Comparison of ENCODE assay signal across 8 cellular contexts in the genomic region with DNA sequence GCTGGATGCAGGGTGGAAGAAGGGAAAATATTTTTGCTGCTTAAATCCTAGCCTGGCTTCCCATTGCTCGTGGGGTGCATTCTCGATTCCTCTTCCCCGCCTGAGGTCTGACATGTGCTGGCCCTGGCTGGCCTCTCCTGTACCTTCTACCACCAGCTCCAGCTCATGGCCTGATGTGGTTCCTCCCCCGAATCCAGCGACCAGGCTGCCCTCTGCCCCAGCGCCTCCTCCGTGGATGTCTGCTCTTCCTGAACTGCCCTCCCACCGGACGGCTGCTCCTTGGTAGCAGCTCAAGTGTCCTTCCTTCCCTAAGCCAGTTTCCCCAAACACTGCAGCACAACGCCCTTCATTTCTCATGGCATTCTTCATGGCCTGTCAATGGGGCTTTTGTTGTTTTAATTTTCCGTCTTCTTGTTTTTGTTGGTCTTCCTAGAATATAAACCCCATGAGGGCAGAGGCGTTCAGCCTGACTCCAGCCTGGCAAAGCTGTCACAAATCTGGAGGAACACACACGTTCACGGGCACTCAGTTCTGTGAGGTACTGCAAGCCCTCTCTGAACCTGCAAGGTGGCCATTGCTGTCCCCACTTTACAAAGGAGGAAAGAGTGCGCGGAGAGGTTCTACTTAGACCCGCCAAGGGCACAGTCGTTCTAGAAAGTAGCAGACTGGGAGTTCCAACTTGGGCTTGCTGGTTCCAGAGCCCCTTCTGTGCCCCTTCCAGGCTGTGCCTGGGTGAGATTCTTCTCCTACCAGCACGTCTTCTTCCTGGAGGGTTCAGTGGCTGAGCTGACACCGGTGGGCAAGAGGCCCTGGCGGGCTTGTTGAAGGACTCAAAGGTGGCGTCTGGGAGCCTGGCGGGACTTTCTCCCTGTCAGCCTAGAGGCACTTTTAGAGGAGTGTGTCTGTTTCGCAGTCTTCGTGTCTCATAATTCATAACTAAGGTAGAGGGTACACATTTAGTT. TPM values are rescaled to one million over a fixed set of nuclear protein-coding genes. Genes with fewer than 3 reads are reported as not detected.
DNase-seq lines count a peak whose midpoint lies in the region; ATAC-seq and TF ChIP-seq lines count a peak whose summit lies in the region.

No MANE protein-coding gene starts in this region.

- no peak overlapping the region for H2BK5ac ChIP-seq in IMR-90 (ENCODE audit: low read depth, low read length, poor library complexity, severe bottlenecking)

- TF ChIP-seq RAD21 in IMR-90 (IDR thresholded peaks at IDR 0.05; ENCODE audit: low read length), result no peak

- TF ChIP-seq POLR2A in IMR-90 (IDR thresholded peaks at IDR 0.05; ENCODE audit: low read depth, low read length), result no peak

- H3K4me1 ChIP-seq in BLaER1 treated with 17β-estradiol and CSF1 and Interleukin-3, amounts not matched to agents 10 nM and 100 nM, result peaks cover 41 to 88% (median 83%) of the 10 kb centered on the region in 10 experiments
- peaks cover 13% of the 10 kb centered on the region for H3K4me1 ChIP-seq in IMR-90 (ENCODE audit: control insufficient read depth, insufficient read depth, low read length)

- H3K18ac ChIP-seq in IMR-90 (ENCODE audit: low read depth, low read length), result no peak overlapping the region

- no peak overlapping the region for H2BK120ac ChIP-seq in IMR-90 (ENCODE audit: low read depth, low read length)

- intact Hi-C loops in IMR-90 (cut with micrococcal nuclease), result loop anchor here (5.0 kb wide), 1 partner anchor 136 kb away; no protein-coding TSS in a partner anchor

- H4K5ac ChIP-seq in IMR-90 (ENCODE audit: low read depth, low read length), result no peak overlapping the region

- POLR2A ChIA-PET in IMR-90 (lab: Charles Lee; ENCODE audit: unreplicated experiment), result no interaction called here

- H3K14ac ChIP-seq in IMR-90 (replicated peaks; ENCODE audit: low read depth, low read length), result no peak overlapping the region

- peak overlapping the region; percentile 20 to 55 (median 31) for H3K27ac Mint-ChIP-seq in brain
- H3K27ac Mint-ChIP-seq in nephron progenitor cell, result peak overlapping the region; percentile 46

- in situ Hi-C loops in IMR-90 (cut with MboI; ENCODE audit: low sequenced_read_pairs) (no loop called here), ACHN (cut with HindIII; ENCODE audit: low pct_ligation_motif_present, low pct_unique_long_range_greater_than_20kb, low sequenced_read_pairs) (no loop called here)

- dilution Hi-C loops in IMR-90 (cut with HindIII; ENCODE audit: low sequenced_read_pairs, unreplicated experiment), result no loop called here

- no peaks in the 10 kb centered on the region for H3K9me3 ChIP-seq in BLaER1 treated with 17β-estradiol and CSF1 and Interleukin-3, amounts not matched to agents 10 nM and 100 nM (replicated peaks in 1 of 11)
- H3K9me3 ChIP-seq in IMR-90 (ENCODE audit: control insufficient read depth, insufficient read depth, low read length), result no peaks in the 10 kb centered on the region

- 0 out of 2 replicates have a peak, but pooled peaks cover 3% of the 10 kb centered on the region for H3K9me1 ChIP-seq in IMR-90 (ENCODE audit: insufficient read depth, low read length)

- H3K27ac ChIP-seq in BLaER1 treated with 17β-estradiol and CSF1 and Interleukin-3, amounts not matched to agents 10 nM and 100 nM, result peak overlapping the region in 9 of 11 experiments; percentile 80 to 94 (median 93); a peak in 15 of 22 replicates
- H3K27ac ChIP-seq in IMR-90 (ENCODE audit: insufficient read depth, low read length), result no peak overlapping the region

- H3K4me1 Mint-ChIP-seq in brain, result peaks cover 35% of the 10 kb centered on the region
- peaks cover 53% of the 10 kb centered on the region for H3K4me1 Mint-ChIP-seq in nephron progenitor cell

- H3K9me3 Mint-ChIP-seq in brain (peaks cover 0 to 7% (median 0%) of the 10 kb centered on the region in 5 experiments), nephron progenitor cell (no peaks in the 10 kb centered on the region)

- no peak overlapping the region for H3K4ac ChIP-seq in IMR-90 (ENCODE audit: low read depth, low read length)

- peak overlapping the region; percentile 11; the same call in 1 of the 2 replicates for H3K23ac ChIP-seq in IMR-90 (ENCODE audit: low read depth, low read length)

- no peak overlapping the region for H2AK9ac ChIP-seq in IMR-90 (replicated peaks; ENCODE audit: low read depth, low read length, poor library complexity)

- peak overlapping the region; percentile 76 to 88 (median 77) for H3K4me3 Mint-ChIP-seq in brain
- peak overlapping the region; percentile 79 for H3K4me3 Mint-ChIP-seq in nephron progenitor cell

- no peak overlapping the region; the same call in 1 of the 2 replicates for H2AK5ac ChIP-seq in IMR-90 (ENCODE audit: low read depth, low read length)

- peaks cover 0 to under 1% (median 0%) of the 10 kb centered on the region in 11 experiments; a peak in 3 of 22 replicates for H3K36me3 ChIP-seq in BLaER1 treated with 17β-estradiol and CSF1 and Interleukin-3, amounts not matched to agents 10 nM and 100 nM
- no peaks in the 10 kb centered on the region for H3K36me3 ChIP-seq in IMR-90 (ENCODE audit: control insufficient read depth, insufficient read depth, low read length)

- no peak for ATAC-seq in IMR-90 (ENCODE audit: low read depth)
- no peak for ATAC-seq in HG03565 (IDR thresholded peaks at IDR 0.05; ENCODE audit: unreplicated experiment)

- peaks cover 18 to 32% of the 10 kb centered on the region in 2 experiments for H3K79me1 ChIP-seq in IMR-90 (ENCODE audit: low read depth in 1 of 2, low read length in 2 of 2)

- H3K27me3 ChIP-seq in BLaER1 treated with 17β-estradiol and CSF1 and Interleukin-3, amounts not matched to agents 10 nM and 100 nM, result peaks cover 0 to 9% (median 0%) of the 10 kb centered on the region in 11 experiments; a peak in 4 of 22 replicates
- H3K27me3 ChIP-seq in IMR-90 (ENCODE audit: control insufficient read depth, insufficient read depth, low read length), result no peaks in the 10 kb centered on the region

- peak overlapping the region; percentile 91 to 99 (median 99) for H3K4me2 ChIP-seq in BLaER1 treated with 17β-estradiol and CSF1 and Interleukin-3, amounts not matched to agents 10 nM and 100 nM
- no peak overlapping the region for H3K4me2 ChIP-seq in IMR-90 (ENCODE audit: low read depth, low read length)

- H3K9ac ChIP-seq in BLaER1 treated with 17β-estradiol and CSF1 and Interleukin-3, amounts not matched to agents 10 nM and 100 nM, result peak overlapping the region; percentile 84 to 98 (median 94); a peak in 14 of 22 replicates
- no peak overlapping the region for H3K9ac ChIP-seq in IMR-90 (ENCODE audit: low read depth, low read length)

- H3K56ac ChIP-seq in IMR-90 (ENCODE audit: extremely low read depth, insufficient read depth, low read length), result no peak overlapping the region

- H3K27me3 Mint-ChIP-seq in brain (peaks cover 8% of the 10 kb centered on the region), nephron progenitor cell (ENCODE audit: low read depth, poor library complexity) (peaks cover 4% of the 10 kb centered on the region)

- TF ChIP-seq CTCF in IMR-90 (conservative IDR thresholded peaks at IDR 0.05; ENCODE audit: low read depth, low read length), result no peak
- no peak for TF ChIP-seq CTCF in brain (conservative IDR thresholded peaks at IDR 0.05)
- no peak for TF ChIP-seq CTCF in nephron progenitor cell (IDR thresholded peaks at IDR 0.05)

- H4K91ac ChIP-seq in IMR-90 (ENCODE audit: insufficient read depth, low read depth, low read length), result no peak overlapping the region

- H2BK15ac ChIP-seq in IMR-90 (ENCODE audit: low read depth, low read length), result no peak overlapping the region

- DNase-seq in IMR-90 (no peak), nephron progenitor cell (no peak), LoVo (ENCODE audit: low spot score) (no peak), ACHN (no peak), AG20443 (ENCODE audit: low spot score) (no peak)

- peaks cover 0 to 29% (median 16%) of the 10 kb centered on the region in 11 experiments; a peak in 14 of 22 replicates for H4K20me1 ChIP-seq in BLaER1 treated with 17β-estradiol and CSF1 and Interleukin-3, amounts not matched to agents 10 nM and 100 nM
- H4K20me1 ChIP-seq in IMR-90 (ENCODE audit: insufficient read depth, low read length), result peaks cover 15% of the 10 kb centered on the region

- WGBS in IMR-90 (ENCODE audit: extremely low coverage in 2 of 2, insufficient read length in 1 of 2), 2 experiments, result 95% methylated on average over 4 of the region's 25 CpGs; no CpG with 5 or more reads in 1 of the 2 experiments

- H4K8ac ChIP-seq in IMR-90 (ENCODE audit: low read depth in 2 of 2, low read length in 2 of 2), result no peak overlapping the region

- no peak overlapping the region for H2BK20ac ChIP-seq in IMR-90 (ENCODE audit: low read depth, low read length)

- H2AFZ ChIP-seq in IMR-90 (replicated peaks; ENCODE audit: low read length, poor library complexity), result peak overlapping the region; percentile 37

- no peaks in the 10 kb centered on the region for H3K36me3 Mint-ChIP-seq in brain
- H3K36me3 Mint-ChIP-seq in nephron progenitor cell (ENCODE audit: low read depth), result no peaks in the 10 kb centered on the region

- CTCF ChIA-PET in IMR-90 (lab: Yijun Ruan, JAX), result no interaction called here

- BruUV-seq in IMR-90 (replicated peaks; lab: Mats Ljungman, UMichigan), result no TSS peak

- peak overlapping the region; percentile 79 to 97 (median 92); a peak in 18 of 20 replicates for H3K4me3 ChIP-seq in BLaER1 treated with 17β-estradiol and CSF1 and Interleukin-3, amounts not matched to agents 10 nM and 100 nM
- peak overlapping the region; percentile 64; the same call in 1 of the 2 replicates for H3K4me3 ChIP-seq in IMR-90 (ENCODE audit: insufficient read depth, low read depth, low read length)

TF ChIP-seq in IMR-90, 13 proteins besides CTCF, POLR2A, EP300 and RAD21 (continues in another document):
- no peak for TF ChIP-seq CEBPB (IDR thresholded peaks at IDR 0.05; ENCODE audit: low read depth, low read length)
- no peak for TF ChIP-seq RFX5 (IDR thresholded peaks at IDR 0.05; ENCODE audit: low read depth, low read length)
- TF ChIP-seq MXI1 (IDR thresholded peaks at IDR 0.05; ENCODE audit: borderline replicate concordance, low read depth, low read length), result no peak
- TF ChIP-seq MAFK (IDR thresholded peaks at IDR 0.05; ENCODE audit: low read depth, low read length), result no peak
- TF ChIP-seq MAZ (IDR thresholded peaks at IDR 0.05; ENCODE audit: borderline replicate concordance, low read depth, low read length), result no peak

RNA-seq across cellular contexts. Expression of a gene that starts 1.0 kb away (rescaled TPM):
- total RNA-seq in IMR-90 (2012; rRNA removed), result 10.4 and 11.1 TPM in 2 replicates
- 15.0 and 19.0 TPM in 2 replicates for polyA plus RNA-seq in IMR-90 (2012; rRNA removed)
- 12.0 and 21.8 TPM in 2 replicates for polyA plus RNA-seq in IMR-90 (2012; cell fraction: cytosol; rRNA removed)
- polyA plus RNA-seq in IMR-90 (2012; cell fraction: nucleus; rRNA removed; ENCODE audit: low replicate concordance), result 13.9 and 32.5 TPM in 2 replicates
- 27.2 TPM for polyA plus RNA-seq in brain (ENCODE audit: insufficient read depth, low read depth, low replicate concordance)

RNA-seq across cellular contexts. Expression of a gene that starts 39.7 kb away (rescaled TPM):
- total RNA-seq in IMR-90 (2012; rRNA removed), result 41.1 and 42.5 TPM in 2 replicates
- 135 and 171 TPM in 2 replicates for polyA plus RNA-seq in IMR-90 (2012; rRNA removed)
- polyA plus RNA-seq in IMR-90 (2012; cell fraction: cytosol; rRNA removed), result 83.7 and 163 TPM in 2 replicates
- polyA plus RNA-seq in IMR-90 (2012; cell fraction: nucleus; rRNA removed; ENCODE audit: low replicate concordance), result 86.3 and 141 TPM in 2 replicates
- polyA plus RNA-seq in brain (ENCODE audit: insufficient read depth, low read depth, low replicate concordance), result 23.2 TPM
